In genomic region chr4:173240696-173241095, GRCh38 we compare ENCODE assay signal across 28 cellular contexts.
"Had no signal": no experiment of that assay in that cellular context is flagged by ENCODE, and none has a peak within 500 bp of the region (broad histone marks: within the 10 kb centered on the region; RNA-seq: fewer than 3 reads in every experiment).

No MANE protein-coding gene starts in this region.

- H3K4me3 Mint-ChIP-seq: activated CD4-positive, alpha-beta memory T cell treated with anti-CD3 and anti-CD28 coated beads, Interleukin-2, amount 10 ng/mL, durations not matched to agents 7 days and 5 days; activated CD4-positive, alpha-beta T cell treated with anti-CD3 and anti-CD28 coated beads, Interleukin-2, amount 10 ng/mL, durations not matched to agents 7 days and 5 days; activated naive CD4-positive, alpha-beta T cell treated with anti-CD3 and anti-CD28 coated beads, Interleukin-2, amount 10 ng/mL, durations not matched to agents 7 days and 5 days; activated naive CD8-positive, alpha-beta T cell treated with anti-CD3 and anti-CD28 coated beads, Interleukin-2, amount 10 ng/mL, durations not matched to agents 7 days and 5 days; activated T-cell treated with anti-CD3 and anti-CD28 coated beads, Interleukin-2, amount 50 U/mL, for 24 hours; activated T-cell treated with anti-CD3 and anti-CD28 coated beads, Interleukin-2, amount 50 U/mL, for 72 hours; brain; dendritic cell treated with granulocyte-macrophage colony-stimulating factor and Interleukin-4, amounts not matched to agents 40 ng/mL and 50 ng/mL, for 4 days; endodermal cell had no signal

- DNase-seq: activated CD4-positive, alpha-beta memory T cell treated with anti-CD3 and anti-CD28 coated beads, Interleukin-2, amount 10 ng/mL, durations not matched to agents 7 days and 5 days; activated CD4-positive, alpha-beta T cell treated with anti-CD3 and anti-CD28 coated beads for 1 hour; activated CD4-positive, alpha-beta T cell treated with anti-CD3 and anti-CD28 coated beads for 4 hours; activated CD4-positive, alpha-beta T cell treated with anti-CD3 and anti-CD28 coated beads, Interleukin-2, amount 10 ng/mL, durations not matched to agents 7 days and 5 days; activated CD4-positive, alpha-beta T cell treated with anti-CD3 and anti-CD28 coated beads, Interleukin-2, amount 50 U/mL, for 4 hours; activated CD8-positive, alpha-beta memory T cell treated with anti-CD3 and anti-CD28 coated beads, Interleukin-2, amount 50 U/mL, for 48 hours; activated gamma-delta T cell; activated naive CD4-positive, alpha-beta T cell; activated naive CD4-positive, alpha-beta T cell treated with anti-CD3 and anti-CD28 coated beads, Interleukin-2, amount 10 ng/mL, durations not matched to agents 7 days and 5 days; activated naive CD8-positive, alpha-beta T cell treated with anti-CD3 and anti-CD28 coated beads, Interleukin-2, amount 10 ng/mL, durations not matched to agents 7 days and 5 days; activated T-cell treated with anti-CD3 and anti-CD28 coated beads for 4 hours; activated T-cell treated with anti-CD3 and anti-CD28 coated beads, Interleukin-2, amount 50 U/mL, for 24 hours; activated T-cell treated with anti-CD3 and anti-CD28 coated beads, Interleukin-2, amount 50 U/mL, for 72 hours; central memory CD4-positive, alpha-beta T cell; dorsolateral prefrontal cortex; effector memory CD4-positive, alpha-beta T cell; endodermal cell; foreskin fibroblast; head of caudate nucleus; T-helper 2 cell had no signal

- H3K36me3 Mint-ChIP-seq: activated naive CD4-positive, alpha-beta T cell treated with anti-CD3 and anti-CD28 coated beads, Interleukin-2, amount 10 ng/mL, durations not matched to agents 7 days and 5 days; activated naive CD4-positive, alpha-beta T cell treated with anti-CD3 and anti-CD28 coated beads, Interleukin-2, amount 50 U/mL, for 72 hours had no signal

- H3K27ac Mint-ChIP-seq: activated CD4-positive, alpha-beta memory T cell treated with anti-CD3 and anti-CD28 coated beads, Interleukin-2, amount 10 ng/mL, durations not matched to agents 7 days and 5 days; activated CD4-positive, alpha-beta T cell treated with anti-CD3 and anti-CD28 coated beads, Interleukin-2, amount 10 ng/mL, durations not matched to agents 7 days and 5 days; activated naive CD4-positive, alpha-beta T cell treated with anti-CD3 and anti-CD28 coated beads, Interleukin-2, amount 10 ng/mL, durations not matched to agents 7 days and 5 days; activated naive CD4-positive, alpha-beta T cell treated with anti-CD3 and anti-CD28 coated beads, Interleukin-2, amount 50 U/mL, for 72 hours; activated naive CD8-positive, alpha-beta T cell treated with anti-CD3 and anti-CD28 coated beads, Interleukin-2, amount 10 ng/mL, durations not matched to agents 7 days and 5 days; activated T-cell treated with anti-CD3 and anti-CD28 coated beads, Interleukin-2, amount 50 U/mL, for 24 hours; activated T-cell treated with anti-CD3 and anti-CD28 coated beads, Interleukin-2, amount 50 U/mL, for 72 hours; brain; dendritic cell treated with granulocyte-macrophage colony-stimulating factor and Interleukin-4, amounts not matched to agents 40 ng/mL and 50 ng/mL, for 4 days; endodermal cell had no signal

- H3K27me3 ChIP-seq: ascending aorta, breast epithelium, cardiac muscle cell, dorsolateral prefrontal cortex had no signal

- H3K9me3 Mint-ChIP-seq: activated CD4-positive, alpha-beta memory T cell treated with anti-CD3 and anti-CD28 coated beads, Interleukin-2, amount 10 ng/mL, durations not matched to agents 7 days and 5 days; activated CD4-positive, alpha-beta T cell treated with anti-CD3 and anti-CD28 coated beads, Interleukin-2, amount 10 ng/mL, durations not matched to agents 7 days and 5 days; activated naive CD4-positive, alpha-beta T cell treated with anti-CD3 and anti-CD28 coated beads, Interleukin-2, amount 10 ng/mL, durations not matched to agents 7 days and 5 days; activated naive CD4-positive, alpha-beta T cell treated with anti-CD3 and anti-CD28 coated beads, Interleukin-2, amount 50 U/mL, for 72 hours; activated naive CD8-positive, alpha-beta T cell treated with anti-CD3 and anti-CD28 coated beads, Interleukin-2, amount 10 ng/mL, durations not matched to agents 7 days and 5 days; activated T-cell treated with anti-CD3 and anti-CD28 coated beads, Interleukin-2, amount 50 U/mL, for 24 hours; activated T-cell treated with anti-CD3 and anti-CD28 coated beads, Interleukin-2, amount 50 U/mL, for 72 hours; brain; dendritic cell treated with granulocyte-macrophage colony-stimulating factor and Interleukin-4, amounts not matched to agents 40 ng/mL and 50 ng/mL, for 4 days; endodermal cell had no signal

- H3K9me3 ChIP-seq: ascending aorta, breast epithelium had no signal

- H3K27me3 Mint-ChIP-seq: activated CD4-positive, alpha-beta memory T cell treated with anti-CD3 and anti-CD28 coated beads, Interleukin-2, amount 10 ng/mL, durations not matched to agents 7 days and 5 days; activated CD4-positive, alpha-beta T cell treated with anti-CD3 and anti-CD28 coated beads, Interleukin-2, amount 10 ng/mL, durations not matched to agents 7 days and 5 days; activated naive CD4-positive, alpha-beta T cell treated with anti-CD3 and anti-CD28 coated beads, Interleukin-2, amount 10 ng/mL, durations not matched to agents 7 days and 5 days; activated naive CD8-positive, alpha-beta T cell treated with anti-CD3 and anti-CD28 coated beads, Interleukin-2, amount 10 ng/mL, durations not matched to agents 7 days and 5 days; activated T-cell treated with anti-CD3 and anti-CD28 coated beads, Interleukin-2, amount 50 U/mL, for 24 hours; brain; dendritic cell treated with granulocyte-macrophage colony-stimulating factor and Interleukin-4, amounts not matched to agents 40 ng/mL and 50 ng/mL, for 4 days had no signal

- H3K27ac ChIP-seq: ascending aorta, breast epithelium, cardiac muscle cell, coronary artery, dorsolateral prefrontal cortex had no signal

- ATAC-seq: activated naive CD4-positive, alpha-beta T cell treated with anti-CD3 and anti-CD28 coated beads, Interleukin-2, amount 50 U/mL, for 72 hours; activated T-cell treated with anti-CD3 and anti-CD28 coated beads, Interleukin-2, amount 50 U/mL, for 72 hours; esophagus mucosa had no signal

- H3K4me1 ChIP-seq: ascending aorta, breast epithelium had no signal

- H3K36me3 ChIP-seq: ascending aorta, breast epithelium, cardiac muscle cell had no signal

- H3K4me3 ChIP-seq: ascending aorta, breast epithelium, cardiac muscle cell, coronary artery, dorsolateral prefrontal cortex had no signal
